Comparison of ENCODE assay signal across 10 cellular contexts in genomic region chr20:46894579-46894958, GRCh38. TPM values are rescaled to one million over a fixed set of nuclear protein-coding genes. Genes with fewer than 3 reads are reported as not detected.
A peak's percentile ranks its signal among the peaks of the same experiment; 100 is the strongest.
DNase-seq lines count a peak whose midpoint lies in the region; ATAC-seq and TF ChIP-seq lines count a peak whose summit lies in the region.
"Had no signal": no experiment of that assay in that cellular context is flagged by ENCODE, and none has a peak within 500 bp of the region (broad histone marks: within the 10 kb centered on the region; RNA-seq: fewer than 3 reads in every experiment).

Gene EYA2, plus strand, starts transcription at chr20:46894843. Its CDS starts 95,168 bp downstream, at chr20:46990011.

- H2BK120ac ChIP-seq in mesenchymal stem cell (ENCODE audit: low read depth, low read length) = no peak within 1 kb of the TSS

- H3K79me2 ChIP-seq in SK-N-SH (ENCODE audit: insufficient read depth) = no peaks in the 10 kb centered on the region

- H3K9ac ChIP-seq in SK-N-SH (no peak within 1 kb of the TSS), colonic mucosa (ENCODE audit: low read depth in 2 of 2, low read length in 2 of 2) (peak within 1 kb of the TSS; percentile 41 to 72), mesenchymal stem cell (ENCODE audit: low read length) (peak within 1 kb of the TSS; percentile 57)

- no peak for TF ChIP-seq EP300 in SK-N-SH (IDR thresholded peaks at IDR 0.05; ENCODE audit: borderline replicate concordance in 1 of 2, low read depth in 1 of 2, low read length in 1 of 2)

- peak within 1 kb of the TSS in 1 of 2 experiments; percentile 27; a peak in 2 of 4 replicates for H3K4me3 ChIP-seq in SK-N-SH (ENCODE audit: low read depth in 2 of 2, low read length in 1 of 2)
- peak within 1 kb of the TSS; percentile 55 for H3K4me3 ChIP-seq in colonic mucosa
- H3K4me3 ChIP-seq in mesenchymal stem cell (ENCODE audit: insufficient read depth in 1 of 2, low read depth in 1 of 2, low read length in 2 of 2) = peak within 1 kb of the TSS in 1 of 2 experiments; percentile 61
- peak within 1 kb of the TSS; percentile 25 to 38 for H3K4me3 ChIP-seq in uterus

- CTCF ChIA-PET in SK-N-SH (lab: Yijun Ruan, JAX) = no interaction called here

- no peak within 1 kb of the TSS for H4K91ac ChIP-seq in mesenchymal stem cell (ENCODE audit: low read length)

- DNase-seq in SK-N-SH (peak; percentile 72), colonic mucosa (peak; percentile 26), mesenchymal stem cell (no peak), uterus (peak in 1 of 2 donors; percentile 23), superior temporal gyrus (ENCODE audit: extremely low spot score) (no peak), DMS79 treated with DMSO at 0.1 percent for 48 hours (lab: John Stamatoyannopoulos, UW) (no peak)
- DNase-seq: DND-41, erythroblast had no signal

- no peak within 1 kb of the TSS for H2BK15ac ChIP-seq in mesenchymal stem cell (ENCODE audit: low read depth, poor library complexity, severe bottlenecking)

- H2AK5ac ChIP-seq in mesenchymal stem cell (ENCODE audit: low read length, severe bottlenecking) = no peak within 1 kb of the TSS

- POLR2A ChIA-PET in SK-N-SH (lab: Yijun Ruan, JAX) = no interaction called here

- no peak within 1 kb of the TSS for H2BK12ac ChIP-seq in mesenchymal stem cell (ENCODE audit: low read length in 2 of 2)

- H3K4me2 ChIP-seq in SK-N-SH (peak within 1 kb of the TSS; percentile 37; the same call in 1 of the 2 replicates), mesenchymal stem cell (ENCODE audit: low read length, poor library complexity, severe bottlenecking) (peak within 1 kb of the TSS; percentile 35)

- no peak for TF ChIP-seq POLR2A in uterus (IDR thresholded peaks at IDR 0.05)

- H4K20me1 ChIP-seq in SK-N-SH (ENCODE audit: insufficient read depth) = no peaks in the 10 kb centered on the region

- no peak within 1 kb of the TSS for H3K18ac ChIP-seq in mesenchymal stem cell (ENCODE audit: low read depth in 1 of 2, low read length in 2 of 2)

- ATAC-seq in SK-N-SH treated with all-trans-retinoic acid at 6 μM for 48 hours = no peak
- no peak for ATAC-seq in GM18873 (IDR thresholded peaks at IDR 0.05; ENCODE audit: low FRiP score, unreplicated experiment)

- no peak within 1 kb of the TSS for H3K14ac ChIP-seq in mesenchymal stem cell (ENCODE audit: low read length in 2 of 2)

- H3K9me2 ChIP-seq in SK-N-SH = no peaks in the 10 kb centered on the region

- H3K36me3 ChIP-seq in SK-N-SH (replicated peaks in 1 of 2; ENCODE audit: control insufficient read depth in 1 of 2, insufficient read depth in 2 of 2, low read length in 1 of 2) = no peaks in the 10 kb centered on the region
- H3K36me3 ChIP-seq in colonic mucosa = no peaks in the 10 kb centered on the region
- H3K36me3 ChIP-seq in mesenchymal stem cell (ENCODE audit: control insufficient read depth in 1 of 2, insufficient read depth in 2 of 2, low read depth in 1 of 2, low read length in 2 of 2) = no peaks in the 10 kb centered on the region
- H3K36me3 ChIP-seq in uterus = no peaks in the 10 kb centered on the region

- H2BK5ac ChIP-seq in mesenchymal stem cell (ENCODE audit: low read depth, low read length, poor library complexity, severe bottlenecking) = no peak within 1 kb of the TSS

- H3K9me3 ChIP-seq in SK-N-SH = no peaks in the 10 kb centered on the region
- H3K9me3 ChIP-seq in colonic mucosa = no peaks in the 10 kb centered on the region
- H3K9me3 ChIP-seq in mesenchymal stem cell (ENCODE audit: control insufficient read depth, low read length) = peaks cover 15% of the 10 kb centered on the region
- peaks cover 0 to 2% of the 10 kb centered on the region in 2 donors for H3K9me3 ChIP-seq in uterus

- no peak for TF ChIP-seq CTCF in SK-N-SH (IDR thresholded peaks at IDR 0.05)
- TF ChIP-seq CTCF in colonic mucosa (IDR thresholded peaks at IDR 0.05) = no peak
- TF ChIP-seq CTCF in uterus (IDR thresholded peaks at IDR 0.05) = no peak

- no peak within 1 kb of the TSS for H2AFZ ChIP-seq in SK-N-SH (ENCODE audit: low read depth)
- no peak within 1 kb of the TSS for H2AFZ ChIP-seq in mesenchymal stem cell (ENCODE audit: low read depth, low read length)

- H3K4ac ChIP-seq in mesenchymal stem cell (ENCODE audit: low read depth in 1 of 2, low read length in 2 of 2) = no peak within 1 kb of the TSS

- no peak within 1 kb of the TSS for H4K8ac ChIP-seq in mesenchymal stem cell (ENCODE audit: low read length)

- no peak for TF ChIP-seq RAD21 in SK-N-SH (IDR thresholded peaks at IDR 0.05; ENCODE audit: low read length)

- 5% methylated on average over 15 of the region's 52 CpGs for WGBS in SK-N-SH (ENCODE audit: low lambda C conversion rate)
- no CpG with 5 or more reads among the region's 52 CpGs for WGBS in mesenchymal stem cell

- H3K27ac ChIP-seq in SK-N-SH (ENCODE audit: low read depth in 2 of 2, low read length in 1 of 2) (no peak within 1 kb of the TSS), colonic mucosa (peak within 1 kb of the TSS; percentile 25), mesenchymal stem cell (ENCODE audit: low read length, poor library complexity, severe bottlenecking) (no peak within 1 kb of the TSS), uterus (peak within 1 kb of the TSS; percentile 13 to 45)

- H3K27me3 ChIP-seq in SK-N-SH (ENCODE audit: insufficient read depth) (peaks cover 35% of the 10 kb centered on the region; the same call in 1 of the 2 replicates), colonic mucosa (no peaks in the 10 kb centered on the region), mesenchymal stem cell (ENCODE audit: control insufficient read depth in 1 of 2, insufficient read depth in 1 of 2, low read length in 2 of 2) (peaks cover 41 to 60% of the 10 kb centered on the region in 2 experiments), uterus (peaks cover 0 to 15% of the 10 kb centered on the region in 2 donors)

- H3K79me1 ChIP-seq in mesenchymal stem cell (replicated peaks; ENCODE audit: low read length, poor library complexity, severe bottlenecking) = no peaks in the 10 kb centered on the region

- H3K4me1 ChIP-seq in SK-N-SH (ENCODE audit: control insufficient read depth in 1 of 2, insufficient read depth in 2 of 2, low read depth in 1 of 2, low read length in 1 of 2) (no peaks in the 10 kb centered on the region; a peak in 1 of 4 replicates), colonic mucosa (no peaks in the 10 kb centered on the region), mesenchymal stem cell (ENCODE audit: control insufficient read depth, insufficient read depth, low read depth, low read length) (peaks cover 4% of the 10 kb centered on the region), uterus (no peaks in the 10 kb centered on the region)

- no peak within 1 kb of the TSS for H3K23ac ChIP-seq in mesenchymal stem cell (ENCODE audit: low read length in 2 of 2)

- intact Hi-C loops in colonic mucosa (cut with DNase I) = loop anchor here (10.0 kb wide), 1 partner anchor 130 kb away; no protein-coding TSS in a partner anchor
- intact Hi-C loops in uterus (cut with DNase I; ENCODE audit: low total_unique reads) = no loop called here

- no peaks in the 10 kb centered on the region for H3F3A ChIP-seq in SK-N-SH (replicated peaks; ENCODE audit: insufficient read depth)

TF ChIP-seq in SK-N-SH, 30 proteins besides CTCF, POLR2A, EP300 and RAD21 (continues in another document):
- TF ChIP-seq EZH2phosphoT487 (IDR thresholded peaks at IDR 0.05; ENCODE audit: borderline replicate concordance, low read depth) = no peak
- no peak for TF ChIP-seq TCF12 (IDR thresholded peaks at IDR 0.05)
- no peak for TF ChIP-seq FOSL2 (IDR thresholded peaks at IDR 0.05; ENCODE audit: borderline replicate concordance, low read depth)
- no peak for TF ChIP-seq PBX3 (IDR thresholded peaks at IDR 0.05)

TF ChIP-seq in SK-N-SH treated with all-trans-retinoic acid at 6 μM for 48 hours, 23 proteins besides CTCF, POLR2A, EP300 and RAD21:
- TF ChIP-seq TCF4 (CRISPR knock-in tag; IDR thresholded peaks at IDR 0.05; ENCODE audit: borderline replicate concordance) (no peak), CSRNP3 (CRISPR knock-in tag; IDR thresholded peaks at IDR 0.05) (no peak), ZC3H10 (CRISPR knock-in tag; IDR thresholded peaks at IDR 0.05) (no peak), ZNF565 (CRISPR knock-in tag; conservative IDR thresholded peaks at IDR 0.05; ENCODE audit: low read depth) (no peak), GLIS3 (CRISPR knock-in tag; IDR thresholded peaks at IDR 0.05) (no peak), TOX (CRISPR knock-in tag; IDR thresholded peaks at IDR 0.05; ENCODE audit: borderline replicate concordance) (no peak), ZNF8 (CRISPR knock-in tag; IDR thresholded peaks at IDR 0.05) (no peak)
TF ChIP-seq in SK-N-SH treated with all-trans-retinoic acid at 6 μM for 48 hours: peak in this region for 0.

RNA-seq across cellular contexts. Expression of gene EYA2, which starts in this region (rescaled TPM):
- polyA plus RNA-seq in SK-N-SH (2012; rRNA removed) = 0.05 TPM in 1 of 2 replicates, not detected in the other
- polyA plus RNA-seq in SK-N-SH (2012; cell fraction: cytosol; rRNA removed) = 0.01 TPM in 1 of 2 replicates, not detected in the other
- 0.14 TPM in 1 of 2 replicates, not detected in the other for polyA plus RNA-seq in SK-N-SH (2012; cell fraction: nucleus; rRNA removed)
- 10 to 100 TPM in 1 of 2 donors, 1 to 10 TPM in 1; 8.9 to 16.8 TPM for total RNA-seq in colonic mucosa
- polyA plus RNA-seq in mesenchymal stem cell (2013, experiment 1 of 2) = not detected
- not detected for polyA plus RNA-seq in mesenchymal stem cell (2013, experiment 2 of 2)
- total RNA-seq in uterus = 10 to 100 TPM in 1 of 4 donors, 1 to 10 TPM in 3; 2.0 to 11.0 (median 5.6) TPM

Comparison
In these comparisons a context has a peak if more than half of its experiments do, and no peak if none do; other contexts are left out.
1. Peak in DNase-seq and H3K4me2 ChIP-seq in SK-N-SH; RNA of the gene not detected or under 1 TPM.
2. H3K27ac ChIP-seq: peak in colonic mucosa (single experiment) and uterus (2 of 2); none in SK-N-SH (0 of 2) and mesenchymal stem cell (single experiment).